Comparison of ENCODE assay signal across 20 cellular contexts in the genomic region with DNA sequence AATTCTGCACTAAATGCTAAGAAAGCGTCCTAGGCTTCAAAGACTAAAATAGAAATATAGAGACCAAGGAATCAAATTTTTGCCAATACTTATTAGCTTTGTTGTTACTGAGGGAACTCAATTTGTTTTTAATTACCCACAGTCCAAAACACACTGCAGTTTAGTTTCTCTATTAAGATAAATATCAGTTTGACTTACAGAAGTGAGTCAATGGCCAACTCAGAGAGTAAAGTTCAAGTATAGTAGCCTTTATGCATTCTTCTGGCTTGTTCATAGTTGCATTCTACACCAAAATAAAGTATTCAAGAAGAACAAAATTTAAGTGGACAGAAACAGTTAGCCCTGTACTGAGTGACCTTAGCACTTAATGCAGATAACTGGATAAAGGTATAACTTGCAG. TPM values are rescaled to one million over a fixed set of nuclear protein-coding genes. Genes with fewer than 3 reads are reported as not detected.
A peak's percentile ranks its signal among the peaks of the same experiment; 100 is the strongest.
DNase-seq lines count a peak whose midpoint lies in the region; ATAC-seq and TF ChIP-seq lines count a peak whose summit lies in the region.
"Had no signal": no experiment of that assay in that cellular context is flagged by ENCODE, and none has a peak within 500 bp of the region (broad histone marks: within the 10 kb centered on the region; RNA-seq: fewer than 3 reads in every experiment).

No MANE protein-coding gene starts in this region.

- H3K27me3 ChIP-seq in osteoblast (ENCODE audit: insufficient read depth, low read length) = no peaks in the 10 kb centered on the region
- no peaks in the 10 kb centered on the region for H3K27me3 ChIP-seq in CD4-positive, alpha-beta T cell (ENCODE audit: control insufficient read depth, insufficient read depth, low read length)
- H3K27me3 ChIP-seq: Peyer's patch had no signal

- peak overlapping the region; percentile 33 for H3K27ac ChIP-seq in osteoblast (ENCODE audit: low read depth, low read length)
- H3K27ac ChIP-seq in CD4-positive, alpha-beta T cell (ENCODE audit: low read depth, low read length) = no peak overlapping the region
- H3K27ac ChIP-seq: cardiac muscle cell, Peyer's patch had no signal

- peaks cover 10% of the 10 kb centered on the region for H3K4me1 ChIP-seq in osteoblast (ENCODE audit: insufficient read depth, low read length)
- H3K4me1 ChIP-seq: Peyer's patch had no signal

- H3K4me3 Mint-ChIP-seq in CD4-positive, alpha-beta T cell = no peak overlapping the region
- H3K4me3 Mint-ChIP-seq: CD14-positive monocyte had no signal

- H3K27me3 Mint-ChIP-seq in CD4-positive, alpha-beta T cell = peaks cover 8% of the 10 kb centered on the region

- no peak for TF ChIP-seq CTCF in epithelial cell of esophagus (IDR thresholded peaks at IDR 0.05; ENCODE audit: insufficient read depth, low read depth, low read length, missing control alignments)
- no peak for TF ChIP-seq CTCF in osteoblast (IDR thresholded peaks at IDR 0.05; ENCODE audit: extremely low read depth, low read depth, low read length)
- TF ChIP-seq CTCF in CD4-positive, alpha-beta T cell (IDR thresholded peaks at IDR 0.05) = no peak

- H3K9me3 ChIP-seq in osteoblast (ENCODE audit: low read depth, low read length) = no peaks in the 10 kb centered on the region
- peaks cover 7% of the 10 kb centered on the region for H3K9me3 ChIP-seq in CD4-positive, alpha-beta T cell (ENCODE audit: control insufficient read depth, low read length)

- CTCF ChIA-PET in CD4-positive, alpha-beta T cell (lab: Charles Lee) = no interaction called here

- H3K36me3 ChIP-seq in osteoblast (ENCODE audit: insufficient read depth, low read length) = no peaks in the 10 kb centered on the region
- H3K36me3 ChIP-seq: cardiac muscle cell, Peyer's patch had no signal

- H3K4me2 ChIP-seq in osteoblast (ENCODE audit: insufficient read depth, low read length) = peak overlapping the region; percentile 66

- no peak for ATAC-seq in CD4-positive, alpha-beta T cell (ENCODE audit: poor library complexity)
- no peak for ATAC-seq in HG02852 (IDR thresholded peaks at IDR 0.05; ENCODE audit: unreplicated experiment)
- no peak for ATAC-seq in GM18517 (IDR thresholded peaks at IDR 0.05; ENCODE audit: unreplicated experiment)
- no peak for ATAC-seq in HG02884 (IDR thresholded peaks at IDR 0.05; ENCODE audit: unreplicated experiment)

- peaks cover 7% of the 10 kb centered on the region for H3K9me3 Mint-ChIP-seq in CD4-positive, alpha-beta T cell

- no peaks in the 10 kb centered on the region for H3K36me3 Mint-ChIP-seq in CD4-positive, alpha-beta T cell (ENCODE audit: low read depth)
- H3K36me3 Mint-ChIP-seq: CD14-positive monocyte had no signal

- H3K4me1 Mint-ChIP-seq in CD4-positive, alpha-beta T cell (ENCODE audit: low read depth) = no peaks in the 10 kb centered on the region

- no peak overlapping the region for H2AFZ ChIP-seq in osteoblast (ENCODE audit: low read length)

- no peaks in the 10 kb centered on the region for H3K79me2 ChIP-seq in osteoblast (ENCODE audit: insufficient read depth, low read length)

- POLR2A ChIA-PET in CD4-positive, alpha-beta T cell (lab: Charles Lee) = no interaction called here

- H4K20me1 ChIP-seq in osteoblast (ENCODE audit: insufficient read depth, low read length) = no peaks in the 10 kb centered on the region

- H3K4me3 ChIP-seq in epithelial cell of esophagus (ENCODE audit: low read length) (no peak overlapping the region), osteoblast (ENCODE audit: insufficient read depth, low read length) (no peak overlapping the region)
- H3K4me3 ChIP-seq: cardiac muscle cell, Peyer's patch had no signal

- DNase-seq in EH (ENCODE audit: low read depth) (peak; percentile 84), RPMI7951 (ENCODE audit: low read depth) (peak; percentile 61), epithelial cell of esophagus (ENCODE audit: low read depth) (peak; percentile 49), osteoblast (ENCODE audit: insufficient read length, low spot score, missing footprints) (peak; percentile 82)
- no peak for DNase-seq in CD4-positive, alpha-beta T cell
- DNase-seq: activated naive CD4-positive, alpha-beta T cell; glutamatergic neuron; NCI-H1694; NCI-H524 treated with DMSO at 0.1 percent for 48 hours; nucleus accumbens; Peyer's patch; stimulated activated naive CD4-positive, alpha-beta T cell; T-helper 1 cell had no signal

- intact Hi-C loops in CD4-positive, alpha-beta T cell (cut with DNase I, micrococcal nuclease) = no loop called here

- H3K27ac Mint-ChIP-seq in CD4-positive, alpha-beta T cell = no peak overlapping the region
- H3K27ac Mint-ChIP-seq: CD14-positive monocyte had no signal

RNA-seq across cellular contexts. Expression of a gene that starts 9.5 kb away (rescaled TPM):
- 29.8 and 30.5 TPM in 2 replicates for total RNA-seq in RPMI7951 (2014; rRNA removed; shearing (Covaris generic))
- total RNA-seq in osteoblast = 27.4 and 29.3 TPM in 2 replicates
- 10 to 100 TPM; 18.0 to 19.0 TPM for total RNA-seq in CD4-positive, alpha-beta T cell

RNA-seq across cellular contexts. Expression of a gene that starts 18.0 kb away (rescaled TPM):
- 0.36 TPM in 1 of 2 replicates, not detected in the other for total RNA-seq in RPMI7951 (2014; rRNA removed; shearing (Covaris generic))
- not detected in 2 replicates for total RNA-seq in osteoblast
- total RNA-seq in CD4-positive, alpha-beta T cell = not detected
- total RNA-seq: cardiac muscle cell, Daoy, kidney epithelial cell had no signal

Comparison
In these comparisons a context has a peak if more than half of its experiments do, and no peak if none do; other contexts are left out.
1. DNase-seq: peak in EH (single experiment), RPMI7951 (single experiment), epithelial cell of esophagus (single experiment) and osteoblast (single experiment); none in CD4-positive, alpha-beta T cell (0 of 10).